In the genomic region with DNA sequence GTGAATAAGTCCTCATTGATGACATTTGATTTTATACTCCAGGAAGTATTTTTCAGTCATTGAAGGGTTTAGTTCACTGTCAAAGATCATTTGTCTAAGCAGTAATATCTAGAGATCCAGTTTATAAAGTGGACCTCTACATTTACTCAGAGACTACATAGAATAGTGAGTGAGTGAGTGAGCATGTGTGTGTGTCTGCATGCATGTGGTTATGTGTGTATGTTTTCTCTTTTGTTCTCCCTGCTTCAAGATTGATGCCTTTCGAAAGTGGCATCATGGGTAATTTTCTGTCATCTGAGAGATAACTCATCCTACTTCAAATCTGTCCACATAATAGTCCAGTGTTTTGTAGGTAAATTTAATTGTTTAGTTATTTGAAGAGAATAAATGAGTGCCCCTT, we compare ENCODE assay signal across 26 cellular contexts.
A peak's percentile ranks its signal among the peaks of the same experiment; 100 is the strongest.
DNase-seq lines count a peak whose midpoint lies in the region; ATAC-seq, FAIRE-seq and TF ChIP-seq lines count a peak whose summit lies in the region.
"Had no signal": no experiment of that assay in that cellular context is flagged by ENCODE, and none has a peak within 500 bp of the region (broad histone marks: within the 10 kb centered on the region; RNA-seq: fewer than 3 reads in every experiment).

No MANE protein-coding gene starts in this region.

- H3K36me3 Mint-ChIP-seq in WTC11: no peaks in the 10 kb centered on the region
- H3K36me3 Mint-ChIP-seq: CD8-positive, alpha-beta memory T cell had no signal

- no peaks in the 10 kb centered on the region for H3K9me3 Mint-ChIP-seq in WTC11

- H3K4me1 Mint-ChIP-seq in WTC11: peaks cover 14% of the 10 kb centered on the region
- H3K4me1 Mint-ChIP-seq: B cell; CD8-positive, alpha-beta memory T cell had no signal

- no peak overlapping the region for H3K4me2 ChIP-seq in HepG2 (ENCODE audit: low read depth, low read length)
- H3K4me2 ChIP-seq: PC-9 had no signal

- H3K27me3 ChIP-seq in HepG2 (ENCODE audit: control insufficient read depth in 1 of 2, insufficient read depth in 2 of 2, low read length in 2 of 2) (no peaks in the 10 kb centered on the region), right lobe of liver (no peaks in the 10 kb centered on the region), tibial nerve (no peaks in the 10 kb centered on the region)
- H3K27me3 ChIP-seq: MG63 had no signal

- H3K79me2 ChIP-seq in HepG2 (ENCODE audit: insufficient read depth, low read length): no peaks in the 10 kb centered on the region

- H3K9me3 ChIP-seq in HepG2 (ENCODE audit: low read length): no peaks in the 10 kb centered on the region
- H3K9me3 ChIP-seq in right lobe of liver: no peaks in the 10 kb centered on the region
- no peaks in the 10 kb centered on the region for H3K9me3 ChIP-seq in tibial nerve
- H3K9me3 ChIP-seq: MG63 had no signal

- no peaks in the 10 kb centered on the region for H4K20me1 ChIP-seq in HepG2 (ENCODE audit: insufficient read depth, low read length)

- ATAC-seq in HepG2 (no peak), right lobe of liver (no peak), WTC11 (no peak)

- CTCF ChIA-PET in HepG2 (lab: Yijun Ruan, JAX; ENCODE audit: low intra/inter-chr PET ratio, low total read pairs): no interaction called here
- CTCF ChIA-PET in WTC11 (lab: Charles Lee): no interaction called here

- H3K4me3 ChIP-seq in HepG2 (replicated peaks in 1 of 3; ENCODE audit: insufficient read depth in 1 of 3, low read depth in 2 of 3, low read length in 3 of 3): no peak overlapping the region
- H3K4me3 ChIP-seq in right lobe of liver: no peak overlapping the region
- no peak overlapping the region for H3K4me3 ChIP-seq in tibial nerve
- H3K4me3 ChIP-seq: MG63, PC-9 had no signal

- H3K9ac ChIP-seq in HepG2 (ENCODE audit: insufficient read depth, low read depth, low read length): no peak overlapping the region

- no peaks in the 10 kb centered on the region for H3K36me3 ChIP-seq in HepG2 (replicated peaks in 1 of 2; ENCODE audit: control insufficient read depth in 1 of 2, insufficient read depth in 2 of 2, low read length in 2 of 2)
- H3K36me3 ChIP-seq in right lobe of liver: no peaks in the 10 kb centered on the region
- no peaks in the 10 kb centered on the region for H3K36me3 ChIP-seq in tibial nerve
- H3K36me3 ChIP-seq: MG63 had no signal

- H3K4me1 ChIP-seq in HepG2 (ENCODE audit: insufficient read depth, low read length) (no peaks in the 10 kb centered on the region), right lobe of liver (no peaks in the 10 kb centered on the region), tibial nerve (no peaks in the 10 kb centered on the region)

- POLR2A ChIA-PET in HepG2 (lab: Yijun Ruan, JAX) (no interaction called here), WTC11 (lab: Charles Lee) (no interaction called here)

- no peak for TF ChIP-seq POLR2A in HepG2 (IDR thresholded peaks at IDR 0.05; ENCODE audit: insufficient read depth in 1 of 2, low read depth in 2 of 2, low read length in 2 of 2)
- no peak for TF ChIP-seq POLR2A in right lobe of liver (IDR thresholded peaks at IDR 0.05)
- TF ChIP-seq POLR2A in tibial nerve (IDR thresholded peaks at IDR 0.05): no peak

- DNase-seq in DMS53 (lab: John Stamatoyannopoulos, UW) (peak; percentile 2), DMS53 treated with DMSO at 0.1 percent for 48 hours (lab: John Stamatoyannopoulos, UW; ENCODE audit: unreplicated experiment) (no peak), HepG2 (ENCODE audit: low spot score) (no peak), right lobe of liver (no peak), WTC11 (ENCODE audit: low spot score) (no peak), NCI-H128 (lab: John Stamatoyannopoulos, UW; ENCODE audit: unreplicated experiment) (no peak), tibial nerve (ENCODE audit: low spot score in 2 of 2) (no peak)
- DNase-seq in activated CD8-positive, alpha-beta memory T cell treated with anti-CD3 and anti-CD28 coated beads, Interleukin-2, amount 50 U/mL, for 48 hours: no peak
- DNase-seq: CD8-positive, alpha-beta memory T cell; KBM-7; MG63; NCI-H1048; NCI-H1417 treated with DMSO at 0.1 percent for 48 hours; NCI-H2029; NCI-H2227 treated with DMSO at 0.1 percent for 48 hours; NCI-H510A; NCI-H774; NK-92 treated with Interleukin-12 subunit alpha and Interleukin-12 subunit beta, amount 100 ng/mL, for 24 hours; PC-9; SHP77; T-helper 1 cell had no signal

- peak overlapping the region; percentile 24 for H3K27ac Mint-ChIP-seq in WTC11
- H3K27ac Mint-ChIP-seq: B cell; CD8-positive, alpha-beta memory T cell had no signal

- H3K27ac ChIP-seq in HepG2 (ENCODE audit: extremely low read length, insufficient read depth, low read length) (no peak overlapping the region), right lobe of liver (no peak overlapping the region), tibial nerve (no peak overlapping the region)
- H3K27ac ChIP-seq: 22Rv1, C4-2B, PC-9 had no signal

- in situ Hi-C loops in HepG2 (cut with HindIII; ENCODE audit: extremely low pct_ligation_motif_present, low pct_unique_long_range_greater_than_20kb): no loop called here

- BruUV-seq in HepG2 (replicated peaks; lab: Mats Ljungman, UMichigan): no TSS peak

- TF ChIP-seq CTCF in HepG2 (CRISPR knock-in tag; IDR thresholded peaks at IDR 0.05) (no peak), right lobe of liver (IDR thresholded peaks at IDR 0.05) (no peak), WTC11 (IDR thresholded peaks at IDR 0.05) (no peak), tibial nerve (IDR thresholded peaks at IDR 0.05) (no peak)

- no peak for TF ChIP-seq RAD21 in HepG2 (CRISPR knock-in tag; IDR thresholded peaks at IDR 0.05)

- intact Hi-C loops in HepG2 (cut with micrococcal nuclease; ENCODE audit: unreplicated experiment) (no loop called here), right lobe of liver (cut with DNase I) (no loop called here)

- H3K4me3 Mint-ChIP-seq in WTC11: no peak overlapping the region
- H3K4me3 Mint-ChIP-seq: B cell; CD8-positive, alpha-beta memory T cell had no signal

- FAIRE-seq in HepG2 (lab: Jason Lieb, UNC): no peak
- FAIRE-seq: GM19239, HTR-8/SVneo had no signal

- WGBS in HepG2 (ENCODE audit: low lambda C conversion rate): 0% methylated on average over 1 of the region's 1 CpG
- 31% methylated on average over 1 of the region's 1 CpG for WGBS in right lobe of liver (ENCODE audit: insufficient coverage, low coverage, low lambda C conversion rate, missing lambda C conversion rate)
- 56 to 69% methylated on average over 1 of the region's 1 CpG for WGBS in tibial nerve, 2 donors

- H3K27me3 Mint-ChIP-seq in WTC11 (ENCODE audit: low read depth): no peaks in the 10 kb centered on the region
- H3K27me3 Mint-ChIP-seq: B cell; CD8-positive, alpha-beta memory T cell had no signal

- H2AFZ ChIP-seq in HepG2 (ENCODE audit: low read length): no peak overlapping the region
- H2AFZ ChIP-seq: PC-9 had no signal

- TF ChIP-seq EP300 in HepG2 (IDR thresholded peaks at IDR 0.05; ENCODE audit: low read depth in 2 of 2, low read length in 2 of 2): no peak
- no peak for TF ChIP-seq EP300 in HepG2 (CRISPR knock-in tag; IDR thresholded peaks at IDR 0.05; ENCODE audit: borderline replicate concordance)
- TF ChIP-seq EP300 in tibial nerve (IDR thresholded peaks at IDR 0.05): no peak

TF ChIP-seq in HepG2, 621 proteins besides CTCF, POLR2A, EP300 and RAD21:
- TF ChIP-seq ISL2 (CRISPR knock-in tag; IDR thresholded peaks at IDR 0.05): no peak
- TF ChIP-seq, protein P1, sequence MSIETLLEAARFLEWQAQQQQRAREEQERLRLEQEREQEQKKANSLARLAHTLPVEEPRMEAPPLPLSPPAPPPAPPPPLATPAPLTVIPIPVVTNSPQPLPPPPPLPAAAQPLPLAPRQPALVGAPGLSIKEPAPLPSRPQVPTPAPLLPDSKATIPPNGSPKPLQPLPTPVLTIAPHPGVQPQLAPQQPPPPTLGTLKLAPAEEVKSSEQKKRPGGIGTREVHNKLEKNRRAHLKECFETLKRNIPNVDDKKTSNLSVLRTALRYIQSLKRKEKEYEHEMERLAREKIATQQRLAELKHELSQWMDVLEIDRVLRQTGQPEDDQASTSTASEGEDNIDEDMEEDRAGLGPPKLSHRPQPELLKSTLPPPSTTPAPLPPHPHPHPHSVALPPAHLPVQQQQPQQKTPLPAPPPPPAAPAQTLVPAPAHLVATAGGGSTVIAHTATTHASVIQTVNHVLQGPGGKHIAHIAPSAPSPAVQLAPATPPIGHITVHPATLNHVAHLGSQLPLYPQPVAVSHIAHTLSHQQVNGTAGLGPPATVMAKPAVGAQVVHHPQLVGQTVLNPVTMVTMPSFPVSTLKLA (IDR thresholded peaks at IDR 0.05): peak; percentile 52; the same call in 1 of the 2 replicates
- no peak for TF ChIP-seq ZC3H13 (CRISPR knock-in tag; IDR thresholded peaks at IDR 0.05)
TF ChIP-seq in HepG2: peak in this region for 1.

TF ChIP-seq in WTC11, 78 proteins besides CTCF, POLR2A, EP300 and RAD21 (continues in another document):
- no peak for TF ChIP-seq ETV6 (CRISPR knock-in tag; IDR thresholded peaks at IDR 0.05)
- no peak for TF ChIP-seq OVOL2 (CRISPR knock-in tag; IDR thresholded peaks at IDR 0.05; ENCODE audit: borderline replicate concordance)
- TF ChIP-seq ZNF671 (CRISPR knock-in tag; IDR thresholded peaks at IDR 0.05): no peak
- TF ChIP-seq, protein P2, sequence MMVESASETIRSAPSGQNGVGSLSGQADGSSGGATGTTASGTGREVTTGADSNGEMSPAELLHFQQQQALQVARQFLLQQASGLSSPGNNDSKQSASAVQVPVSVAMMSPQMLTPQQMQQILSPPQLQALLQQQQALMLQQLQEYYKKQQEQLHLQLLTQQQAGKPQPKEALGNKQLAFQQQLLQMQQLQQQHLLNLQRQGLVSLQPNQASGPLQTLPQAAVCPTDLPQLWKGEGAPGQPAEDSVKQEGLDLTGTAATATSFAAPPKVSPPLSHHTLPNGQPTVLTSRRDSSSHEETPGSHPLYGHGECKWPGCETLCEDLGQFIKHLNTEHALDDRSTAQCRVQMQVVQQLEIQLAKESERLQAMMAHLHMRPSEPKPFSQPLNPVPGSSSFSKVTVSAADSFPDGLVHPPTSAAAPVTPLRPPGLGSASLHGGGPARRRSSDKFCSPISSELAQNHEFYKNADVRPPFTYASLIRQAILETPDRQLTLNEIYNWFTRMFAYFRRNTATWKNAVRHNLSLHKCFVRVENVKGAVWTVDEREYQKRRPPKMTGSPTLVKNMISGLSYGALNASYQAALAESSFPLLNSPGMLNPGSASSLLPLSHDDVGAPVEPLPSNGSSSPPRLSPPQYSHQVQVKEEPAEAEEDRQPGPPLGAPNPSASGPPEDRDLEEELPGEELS (CRISPR knock-in tag; IDR thresholded peaks at IDR 0.05): no peak
- no peak for TF ChIP-seq JAZF1 (CRISPR knock-in tag; IDR thresholded peaks at IDR 0.05)
